In the genomic region with DNA sequence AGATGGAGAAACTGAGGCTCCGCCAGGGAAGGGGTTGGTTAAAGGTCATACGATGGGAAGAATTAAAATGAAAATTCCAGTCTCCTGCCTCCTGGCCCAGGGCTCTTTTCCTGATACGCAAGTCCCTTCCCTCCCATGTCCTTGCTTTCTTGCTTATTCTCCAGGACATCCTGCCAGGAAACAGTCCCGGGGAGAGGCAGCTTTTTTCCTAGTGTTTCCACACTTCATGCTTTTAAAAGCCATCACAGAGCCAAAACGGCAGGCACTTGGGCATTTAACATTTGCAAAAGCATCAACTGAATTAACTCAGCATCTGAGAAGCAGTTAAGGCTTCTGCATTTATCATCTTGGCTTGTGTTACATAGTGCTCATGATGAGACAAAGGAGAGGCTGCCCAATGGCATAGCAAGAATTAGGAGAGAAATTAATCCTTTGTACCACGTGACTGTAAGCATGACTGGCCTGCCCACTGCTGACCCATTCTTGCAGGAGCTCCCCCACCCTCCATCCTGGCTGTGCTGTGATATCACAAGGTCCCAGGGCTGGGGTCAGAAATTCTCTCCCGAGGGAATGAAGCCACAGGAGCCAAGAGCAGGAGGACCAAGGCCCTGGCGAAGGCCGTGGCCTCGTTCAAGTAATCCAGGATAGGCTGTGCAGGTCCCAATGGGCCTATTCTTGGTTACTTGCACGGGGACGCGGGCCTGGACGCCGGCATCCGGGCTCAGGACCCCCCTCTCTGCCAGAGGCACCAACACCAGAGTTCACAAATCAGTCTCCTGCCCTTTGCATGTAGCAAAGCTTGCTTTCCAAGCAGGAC, we compare ENCODE assay signal across 21 cellular contexts. TPM values are rescaled to one million over a fixed set of nuclear protein-coding genes. Genes with fewer than 3 reads are reported as not detected.
DNase-seq lines count a peak whose midpoint lies in the region; ATAC-seq and TF ChIP-seq lines count a peak whose summit lies in the region.
"Had no signal": no experiment of that assay in that cellular context is flagged by ENCODE, and none has a peak within 500 bp of the region (broad histone marks: within the 10 kb centered on the region; RNA-seq: fewer than 3 reads in every experiment).

No MANE protein-coding gene starts in this region.

- no peak for TF ChIP-seq CTCF in VCaP (conservative IDR thresholded peaks at IDR 0.05)
- no peak for TF ChIP-seq CTCF in esophagus muscularis mucosa (IDR thresholded peaks at IDR 0.05)

- WGBS in esophagus muscularis mucosa, result 69% methylated on average over 6 of the region's 16 CpGs

- intact Hi-C loops in esophagus muscularis mucosa (cut with DNase I), result no loop called here

- H3K27ac ChIP-seq in VCaP (peak overlapping the region; percentile 91; the same call in 1 of the 2 replicates), temporal lobe (ENCODE audit: low read depth, low read length) (peak overlapping the region; percentile 66), esophagus muscularis mucosa (replicated peaks in 1 of 4) (no peak overlapping the region)
- H3K27ac ChIP-seq: breast epithelium, uterus had no signal

- TF ChIP-seq EP300 in esophagus muscularis mucosa (IDR thresholded peaks at IDR 0.05), result no peak

- peaks cover 48% of the 10 kb centered on the region for H3K4me1 ChIP-seq in mucosa of stomach (ENCODE audit: control insufficient read depth, insufficient read depth, low read length)
- peaks cover 16 to 27% (median 23%) of the 10 kb centered on the region in 4 donors for H3K4me1 ChIP-seq in esophagus muscularis mucosa
- H3K4me1 ChIP-seq: breast epithelium, uterus had no signal

- H3K4me3 ChIP-seq in mucosa of stomach (ENCODE audit: low read length) (no peak overlapping the region), esophagus muscularis mucosa (no peak overlapping the region)
- H3K4me3 ChIP-seq: breast epithelium, MG63, uterus had no signal

- H3K27me3 ChIP-seq in mucosa of stomach (ENCODE audit: control insufficient read depth, insufficient read depth, low read length), result no peaks in the 10 kb centered on the region
- no peaks in the 10 kb centered on the region for H3K27me3 ChIP-seq in esophagus muscularis mucosa
- H3K27me3 ChIP-seq: breast epithelium, MG63, uterus had no signal

- DNase-seq in fibroblast of gingiva (ENCODE audit: low read depth) (peak; percentile 24), HuH-7.5 (ENCODE audit: low spot score) (no peak), RPMI8226 (no peak), esophagus muscularis mucosa (ENCODE audit: extremely low spot score) (no peak)
- DNase-seq in activated T-cell treated with anti-CD3 and anti-CD28 coated beads, Interleukin-2, amount 50 U/mL, for 4 hours, result no peak
- DNase-seq: activated CD4-positive, alpha-beta memory T cell treated with anti-CD3 and anti-CD28 coated beads, Interleukin-2, amount 10 ng/mL, durations not matched to agents 7 days and 5 days; activated T-cell treated with anti-CD3 and anti-CD28 coated beads, Interleukin-2, amount 50 U/mL, for 72 hours; glutamatergic neuron; mammary epithelial cell; MG63; NCI-H1930; NCI-H446; retina; stimulated activated naive CD4-positive, alpha-beta T cell; uterus had no signal

- H3K9ac ChIP-seq in mucosa of stomach (ENCODE audit: low read length), result peak overlapping the region; percentile 13

- no peak overlapping the region for H3K4me3 Mint-ChIP-seq in activated T-cell treated with anti-CD3 and anti-CD28 coated beads, Interleukin-2, amount 50 U/mL, for 4 hours
- H3K4me3 Mint-ChIP-seq: activated CD4-positive, alpha-beta memory T cell treated with anti-CD3 and anti-CD28 coated beads, Interleukin-2, amount 10 ng/mL, durations not matched to agents 7 days and 5 days; activated naive CD8-positive, alpha-beta T cell; activated T-cell treated with anti-CD3 and anti-CD28 coated beads, Interleukin-2, amount 50 U/mL, for 72 hours; neural crest cell had no signal

- no peak for ATAC-seq in activated T-cell treated with anti-CD3 and anti-CD28 coated beads, Interleukin-2, amount 50 U/mL, for 4 hours
- ATAC-seq: activated T-cell treated with anti-CD3 and anti-CD28 coated beads, Interleukin-2, amount 50 U/mL, for 72 hours had no signal

- H3K36me3 ChIP-seq in mucosa of stomach (ENCODE audit: control insufficient read depth, insufficient read depth, low read length) (no peaks in the 10 kb centered on the region), esophagus muscularis mucosa (peaks cover 7 to 58% (median 23%) of the 10 kb centered on the region in 4 donors)
- H3K36me3 ChIP-seq: breast epithelium, MG63, uterus had no signal

- no peaks in the 10 kb centered on the region for H3K4me1 Mint-ChIP-seq in activated T-cell treated with anti-CD3 and anti-CD28 coated beads, Interleukin-2, amount 50 U/mL, for 4 hours (ENCODE audit: low read depth)
- H3K4me1 Mint-ChIP-seq: activated CD4-positive, alpha-beta memory T cell treated with anti-CD3 and anti-CD28 coated beads, Interleukin-2, amount 10 ng/mL, durations not matched to agents 7 days and 5 days; neural crest cell had no signal

- H3K36me3 Mint-ChIP-seq in activated T-cell treated with anti-CD3 and anti-CD28 coated beads, Interleukin-2, amount 50 U/mL, for 4 hours (ENCODE audit: insufficient read depth), result no peaks in the 10 kb centered on the region
- H3K36me3 Mint-ChIP-seq: activated naive CD8-positive, alpha-beta T cell had no signal

- no peaks in the 10 kb centered on the region for H3K9me3 ChIP-seq in mucosa of stomach (ENCODE audit: control insufficient read depth, low read length)
- H3K9me3 ChIP-seq in esophagus muscularis mucosa, result no peaks in the 10 kb centered on the region
- H3K9me3 ChIP-seq: breast epithelium, MG63, uterus had no signal

- H3K9me3 Mint-ChIP-seq in activated T-cell treated with anti-CD3 and anti-CD28 coated beads, Interleukin-2, amount 50 U/mL, for 4 hours, result no peaks in the 10 kb centered on the region
- H3K9me3 Mint-ChIP-seq: activated CD4-positive, alpha-beta memory T cell treated with anti-CD3 and anti-CD28 coated beads, Interleukin-2, amount 10 ng/mL, durations not matched to agents 7 days and 5 days; activated T-cell treated with anti-CD3 and anti-CD28 coated beads, Interleukin-2, amount 50 U/mL, for 72 hours; neural crest cell had no signal

- no peak for TF ChIP-seq POLR2A in esophagus muscularis mucosa (IDR thresholded peaks at IDR 0.05; ENCODE audit: low read depth)

- no peaks in the 10 kb centered on the region for H3K27me3 Mint-ChIP-seq in activated T-cell treated with anti-CD3 and anti-CD28 coated beads, Interleukin-2, amount 50 U/mL, for 4 hours (ENCODE audit: low read depth)
- H3K27me3 Mint-ChIP-seq: activated naive CD8-positive, alpha-beta T cell had no signal

RNA-seq across cellular contexts. Expression of gene VILL, which starts 21.6 kb away (rescaled TPM):
- 9.1 TPM for total RNA-seq in temporal lobe
- total RNA-seq in esophagus muscularis mucosa, result 1 to 10 TPM; 3.2 to 5.1 (median 4.4) TPM
- 10 to 100 TPM; 15.0 to 16.8 (median 16.6) TPM for total RNA-seq in activated T-cell treated with anti-CD3 and anti-CD28 coated beads, Interleukin-2, amount 50 U/mL, for 4 hours

Comparison
In these comparisons a context has a peak if more than half of its experiments do, and no peak if none do; other contexts are left out.
1. H3K27ac ChIP-seq: peak in VCaP (single experiment) and temporal lobe (single experiment); none in esophagus muscularis mucosa (0 of 4).